Comparison of ENCODE assay signal across 9 cellular contexts in the genomic region with DNA sequence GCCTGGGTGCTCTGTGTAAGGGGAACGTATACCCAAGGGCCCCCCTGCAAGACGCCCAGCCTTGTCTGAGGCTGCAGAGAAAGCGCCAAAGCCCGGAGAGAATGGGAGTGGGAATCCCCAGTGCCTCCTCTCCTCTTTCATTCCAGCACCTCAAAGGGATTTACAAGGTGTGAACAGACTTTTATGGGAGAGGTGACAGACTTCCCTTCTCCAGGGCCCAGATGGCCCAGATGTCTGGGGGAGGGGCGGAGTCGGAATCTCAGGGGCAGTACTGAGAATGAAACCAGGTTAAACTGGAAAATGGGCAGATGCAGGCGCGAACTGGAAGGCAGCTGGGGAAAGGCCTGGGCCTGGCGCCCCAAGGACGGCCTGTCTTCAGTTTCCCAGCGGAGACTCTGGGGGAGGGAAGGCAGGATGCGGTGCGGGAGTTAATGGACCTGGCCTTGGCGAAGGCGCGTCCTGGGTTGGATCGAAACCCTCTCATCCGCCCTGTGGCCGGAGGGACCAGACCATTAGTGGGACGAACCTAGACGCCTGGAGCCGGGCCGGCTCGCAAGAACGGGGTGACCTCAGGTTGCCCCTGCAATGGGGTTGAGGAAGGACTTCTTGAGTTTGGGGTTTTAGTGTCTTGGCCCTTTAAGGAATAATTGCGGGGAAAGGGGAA. TPM values are rescaled to one million over a fixed set of nuclear protein-coding genes. Genes with fewer than 3 reads are reported as not detected.
DNase-seq lines count a peak whose midpoint lies in the region; ATAC-seq, FAIRE-seq and TF ChIP-seq lines count a peak whose summit lies in the region.
"Had no signal": no experiment of that assay in that cellular context is flagged by ENCODE, and none has a peak within 500 bp of the region (broad histone marks: within the 10 kb centered on the region; RNA-seq: fewer than 3 reads in every experiment).

No MANE protein-coding gene starts in this region.

- H3K9me3 ChIP-seq in HUES6 (ENCODE audit: control insufficient read depth, insufficient read depth, low read depth, low read length) (no peaks in the 10 kb centered on the region), gastroesophageal sphincter (no peaks in the 10 kb centered on the region)

- H3K4me1 ChIP-seq in HUES6 (ENCODE audit: control insufficient read depth, insufficient read depth, low read length) (peaks cover 52% of the 10 kb centered on the region), gastroesophageal sphincter (peaks cover under 1 to 73% (median 26%) of the 10 kb centered on the region in 3 donors)

- no peak for FAIRE-seq in D721Med (lab: Jason Lieb, UNC)
- FAIRE-seq: endometrium had no signal

- no peak for TF ChIP-seq EP300 in gastroesophageal sphincter (IDR thresholded peaks at IDR 0.05)

- no peaks in the 10 kb centered on the region for H3K9me3 Mint-ChIP-seq in activated T-cell treated with anti-CD3 and anti-CD28 coated beads, Interleukin-2, amount 50 U/mL, for 24 hours

- peak overlapping the region; percentile 96 for H3K27ac Mint-ChIP-seq in activated T-cell treated with anti-CD3 and anti-CD28 coated beads, Interleukin-2, amount 50 U/mL, for 24 hours

- H3K36me3 ChIP-seq in HUES6 (ENCODE audit: control insufficient read depth, insufficient read depth, low read length) (peaks cover 26% of the 10 kb centered on the region), gastroesophageal sphincter (peaks cover 0 to 25% of the 10 kb centered on the region in 2 donors)

- TF ChIP-seq CTCF in 22Rv1 (IDR thresholded peaks at IDR 0.05) (peak; percentile 60), gastroesophageal sphincter (IDR thresholded peaks at IDR 0.05) (no peak), D721Med (IDR thresholded peaks at IDR 0.05; ENCODE audit: insufficient read depth, missing control alignments) (no peak)

- H3K27me3 ChIP-seq in HUES6 (ENCODE audit: control insufficient read depth, insufficient read depth, low read length): no peaks in the 10 kb centered on the region
- no peaks in the 10 kb centered on the region for H3K27me3 ChIP-seq in gastroesophageal sphincter

- WGBS in gastroesophageal sphincter (ENCODE audit: low coverage in 1 of 2), 2 donors: 2 to 16% methylated on average over 6 to 7 of the region's 26 CpGs

- H3K36me3 Mint-ChIP-seq in activated T-cell treated with anti-CD3 and anti-CD28 coated beads, Interleukin-2, amount 50 U/mL, for 24 hours (ENCODE audit: low read depth): peaks cover 53% of the 10 kb centered on the region

- no peak for TF ChIP-seq POLR2A in gastroesophageal sphincter (IDR thresholded peaks at IDR 0.05)

- H3K9ac ChIP-seq in HUES6 (ENCODE audit: low read length): peak overlapping the region; percentile 87

- no peak for ATAC-seq in gastroesophageal sphincter
- ATAC-seq in HG02759 (IDR thresholded peaks at IDR 0.05; ENCODE audit: unreplicated experiment): no peak

- H3K4me3 Mint-ChIP-seq in activated T-cell treated with anti-CD3 and anti-CD28 coated beads, Interleukin-2, amount 50 U/mL, for 24 hours: peak overlapping the region; percentile 97

- H3K27ac ChIP-seq in 22Rv1: peak overlapping the region; percentile 83
- peak overlapping the region; percentile 77; the same call in 1 of the 2 replicates for H3K27ac ChIP-seq in HUES6 (ENCODE audit: low read depth, low read length)
- H3K27ac ChIP-seq in gastroesophageal sphincter: peak overlapping the region; percentile 84 to 99 (median 92)

- H3K4me1 Mint-ChIP-seq in activated T-cell treated with anti-CD3 and anti-CD28 coated beads, Interleukin-2, amount 50 U/mL, for 24 hours (ENCODE audit: low read depth): peaks cover 42% of the 10 kb centered on the region

- H3K4me3 ChIP-seq in HUES6 (ENCODE audit: low read depth, low read length) (peak overlapping the region; percentile 61), gastroesophageal sphincter (peak overlapping the region; percentile 23 to 93)

- H3K27me3 Mint-ChIP-seq in activated T-cell treated with anti-CD3 and anti-CD28 coated beads, Interleukin-2, amount 50 U/mL, for 24 hours: no peaks in the 10 kb centered on the region

- no peak for DNase-seq in activated T-cell treated with anti-CD3 and anti-CD28 coated beads, Interleukin-2, amount 50 U/mL, for 24 hours
- DNase-seq in retina: peak; percentile 66
- no peak for DNase-seq in SK-N-DZ (ENCODE audit: low spot score)
- no peak for DNase-seq in D721Med (ENCODE audit: insufficient read length, low spot score)

RNA-seq across cellular contexts. Expression of gene TRIP10, which starts 0.6 kb away (rescaled TPM):
- total RNA-seq in gastroesophageal sphincter: 100 to 1,000 TPM in 3 of 4 donors, 10 to 100 TPM in 1; 94.1 to 129 (median 104) TPM
- 10.4 and 42.0 TPM in 2 replicates for polyA plus RNA-seq in SK-N-DZ (2014; cell fraction: cytosol; rRNA removed)
- 11.9 and 16.9 TPM in 2 replicates for polyA plus RNA-seq in SK-N-DZ (2014; cell fraction: nucleus; rRNA removed)

RNA-seq across cellular contexts. Expression of gene GPR108, which starts 1.5 kb away (rescaled TPM):
- 10 to 100 TPM; 44.0 to 68.8 (median 60.1) TPM for total RNA-seq in gastroesophageal sphincter
- polyA plus RNA-seq in SK-N-DZ (2014; cell fraction: cytosol; rRNA removed): 33.8 and 39.2 TPM in 2 replicates
- 59.8 and 73.1 TPM in 2 replicates for polyA plus RNA-seq in SK-N-DZ (2014; cell fraction: nucleus; rRNA removed)

RNA-seq across cellular contexts. Expression of gene C3, which starts 18.4 kb away (rescaled TPM):
- total RNA-seq in gastroesophageal sphincter: 100 to 1,000 TPM; 246 to 757 (median 594) TPM
- polyA plus RNA-seq in SK-N-DZ (2014; cell fraction: cytosol; rRNA removed): not detected in 2 replicates
- polyA plus RNA-seq in SK-N-DZ (2014; cell fraction: nucleus; rRNA removed): not detected in 2 replicates

RNA-seq across cellular contexts. Expression of gene SH2D3A, which starts 28.4 kb away (rescaled TPM):
- total RNA-seq in gastroesophageal sphincter: 1 to 10 TPM in 2 of 4 donors, under 1 TPM in 1, not detected in 1; 0.78 to 5.8 (median 1.7) TPM
- polyA plus RNA-seq in SK-N-DZ (2014; cell fraction: cytosol; rRNA removed): 0.71 and 0.80 TPM in 2 replicates
- 0.06 and 2.2 TPM in 2 replicates for polyA plus RNA-seq in SK-N-DZ (2014; cell fraction: nucleus; rRNA removed)

RNA-seq across cellular contexts. Expression of gene VAV1, which starts 33.6 kb away (rescaled TPM):
- total RNA-seq in gastroesophageal sphincter: 1 to 10 TPM; 2.3 to 7.8 (median 5.7) TPM
- not detected in 2 replicates for polyA plus RNA-seq in SK-N-DZ (2014; cell fraction: cytosol; rRNA removed)
- polyA plus RNA-seq in SK-N-DZ (2014; cell fraction: nucleus; rRNA removed): not detected in 2 replicates
